18 cellular contexts compared by ENCODE assay signal in genomic region chr10:20986049-20986448, GRCh38.
"Had no signal": no experiment of that assay in that cellular context is flagged by ENCODE, and none has a peak within 500 bp of the region (broad histone marks: within the 10 kb centered on the region; RNA-seq: fewer than 3 reads in every experiment).

No MANE protein-coding gene starts in this region.

- H3K4me3 ChIP-seq: heart left ventricle, lung, prostate gland, thoracic aorta, upper lobe of left lung had no signal

- ATAC-seq: activated CD8-positive, alpha-beta T cell treated with anti-CD3 and anti-CD28 coated beads, Interleukin-2, amount 10 ng/mL, durations not matched to agents 7 days and 5 days; activated naive CD4-positive, alpha-beta T cell treated with anti-CD3 and anti-CD28 coated beads, Interleukin-2, amount 50 U/mL, for 72 hours; heart left ventricle; natural killer cell had no signal

- H3K9me3 ChIP-seq: prostate gland, thoracic aorta, upper lobe of left lung had no signal

- DNase-seq: activated CD4-positive, alpha-beta T cell treated with anti-CD3 and anti-CD28 coated beads for 1 hour; activated CD4-positive, alpha-beta T cell treated with anti-CD3 and anti-CD28 coated beads, Interleukin-2, amount 50 U/mL, for 1 hour; activated CD8-positive, alpha-beta T cell treated with anti-CD3 and anti-CD28 coated beads, Interleukin-2, amount 10 ng/mL, durations not matched to agents 7 days and 5 days; activated gamma-delta T cell treated with Interleukin-2 at 50 U/mL for 16 hours; aorta; brain microvascular endothelial cell; central memory CD4-positive, alpha-beta T cell; heart left ventricle; natural killer cell; stimulated activated CD4-positive, alpha-beta T cell treated with anti-CD3 and anti-CD28 coated beads, Interleukin-4, amount 100 ng/mL, for 24 hours; stimulated activated naive CD4-positive, alpha-beta T cell treated with Interleukin-2 at 50 U/mL for 16 hours; T-helper 1 cell; upper lobe of left lung; WERI-Rb-1 had no signal

- H3K4me1 ChIP-seq: prostate gland, upper lobe of left lung had no signal

- H3K36me3 ChIP-seq: brain microvascular endothelial cell, heart left ventricle, prostate gland, thoracic aorta, upper lobe of left lung, WERI-Rb-1 had no signal
